In the genomic region with DNA sequence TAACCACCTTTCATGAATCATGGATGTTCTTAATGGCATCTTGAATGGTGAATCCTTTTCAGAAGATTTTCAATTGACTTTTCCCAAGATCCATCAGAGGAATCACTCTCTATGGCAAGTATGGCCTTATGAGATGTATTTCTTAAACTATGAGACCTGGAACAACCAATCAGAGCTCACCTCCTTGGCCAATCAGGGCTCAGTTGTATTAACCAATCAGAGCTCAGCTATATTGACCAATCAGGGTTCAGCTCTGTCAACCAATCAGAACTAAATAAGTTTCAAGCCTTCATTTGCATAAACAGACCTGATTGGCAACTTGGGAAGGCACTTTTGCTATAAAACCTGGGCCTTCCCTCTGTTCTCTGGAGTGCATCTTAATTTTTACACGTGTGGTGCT, we compare ENCODE assay signal across 25 cellular contexts. TPM values are rescaled to one million over a fixed set of nuclear protein-coding genes. Genes with fewer than 3 reads are reported as not detected.
DNase-seq lines count a peak whose midpoint lies in the region; ATAC-seq, FAIRE-seq and TF ChIP-seq lines count a peak whose summit lies in the region.
"Had no signal": no experiment of that assay in that cellular context is flagged by ENCODE, and none has a peak within 500 bp of the region (broad histone marks: within the 10 kb centered on the region; RNA-seq: fewer than 3 reads in every experiment).

No MANE protein-coding gene starts in this region.

- no TSS peak for BruUV-seq in K562 (replicated peaks; lab: Mats Ljungman, UMichigan)

- H3K4me1 ChIP-seq in Karpas-422 (ENCODE audit: low read length) (no peaks in the 10 kb centered on the region), K562 (replicated peaks in 1 of 2; ENCODE audit: control insufficient read depth in 2 of 2, insufficient read depth in 2 of 2, low read length in 2 of 2) (peaks cover 0 to 6% of the 10 kb centered on the region in 2 experiments; a peak in 1 of 5 replicates), uterus (no peaks in the 10 kb centered on the region)
- H3K4me1 ChIP-seq: Caco-2 had no signal

- TF ChIP-seq POLR2A in K562 (conservative IDR thresholded peaks at IDR 0.05) = no peak
- no peak for TF ChIP-seq POLR2A in uterus (IDR thresholded peaks at IDR 0.05)

- no peak overlapping the region for H2AFZ ChIP-seq in Karpas-422 (ENCODE audit: low read length)
- no peak overlapping the region for H2AFZ ChIP-seq in K562 (ENCODE audit: low read depth, low read length)
- H2AFZ ChIP-seq: GM23338 had no signal

- DNase-seq in A172 (ENCODE audit: low spot score) (peak; percentile 22), Karpas-422 (peak; percentile 58), K562 (ENCODE audit: extremely low read depth in 1 of 4, low spot score in 3 of 4) (peak in 3 of 4 experiments; percentile 42 to 68 (median 65)), dedifferentiated amniotic fluid mesenchymal stem cell (ENCODE audit: extremely low spot score) (no peak), uterus (no peak)
- DNase-seq: C1 segment of cervical spinal cord; Caco-2; CD4-positive, alpha-beta memory T cell; DMS 273 treated with DMSO at 0.1 percent for 48 hours; DMS79; EL; GF-D8; H9 had no signal

- H3K4me3 ChIP-seq in Karpas-422 (ENCODE audit: low read length) (no peak overlapping the region), K562 (no peak overlapping the region), uterus (no peak overlapping the region)
- H3K4me3 ChIP-seq: GM23338 had no signal

- no peak for FAIRE-seq in K562 (lab: Jason Lieb, UNC)
- FAIRE-seq: D721Med, GM12891, GM18507, GM19239 had no signal

- POLR2A ChIA-PET in K562 (lab: Yijun Ruan, JAX) = no interaction called here

- CTCF ChIA-PET in K562 (lab: Yijun Ruan, JAX; ENCODE audit: low intra/inter-chr PET ratio) = no interaction called here

- H3K36me3 ChIP-seq in Karpas-422 (ENCODE audit: insufficient read depth, low read length) (no peaks in the 10 kb centered on the region), K562 (ENCODE audit: control insufficient read depth, insufficient read depth, low read length) (no peaks in the 10 kb centered on the region), uterus (no peaks in the 10 kb centered on the region)

- TF ChIP-seq EP300 in K562 (IDR thresholded peaks at IDR 0.05; ENCODE audit: low read length) = no peak

- H3K9me3 ChIP-seq in Karpas-422 (ENCODE audit: low read length) (peaks cover 8% of the 10 kb centered on the region), K562 (replicated peaks; ENCODE audit: control insufficient read depth, insufficient read depth, low read depth, low read length) (no peaks in the 10 kb centered on the region), uterus (no peaks in the 10 kb centered on the region)

- ATAC-seq in K562 (peak; percentile 43; the same call in 1 of the 3 replicates), GM21528 (IDR thresholded peaks at IDR 0.05; ENCODE audit: low FRiP score, unreplicated experiment) (no peak)
- ATAC-seq: GM23338, HCT116 had no signal

- H3K27ac ChIP-seq in Karpas-422 (ENCODE audit: low read length) = no peak overlapping the region
- no peak overlapping the region for H3K27ac ChIP-seq in K562 (ENCODE audit: extremely low read depth, low read depth, low read length)
- H3K27ac ChIP-seq in uterus = no peak overlapping the region
- H3K27ac ChIP-seq: 22Rv1 had no signal

- no peaks in the 10 kb centered on the region for H3K9me1 ChIP-seq in K562 (ENCODE audit: control insufficient read depth, insufficient read depth, low read length)

- H3K27me3 ChIP-seq in Karpas-422 (ENCODE audit: low read length) (no peaks in the 10 kb centered on the region), K562 (ENCODE audit: control insufficient read depth in 2 of 2, insufficient read depth in 2 of 2, low read length in 2 of 2) (no peaks in the 10 kb centered on the region), uterus (no peaks in the 10 kb centered on the region)

- 0% methylated on average over 1 of the region's 1 CpG for WGBS in K562 (ENCODE audit: insufficient coverage, low coverage, missing lambda C conversion rate)

- H3K4me2 ChIP-seq in Karpas-422 (ENCODE audit: low read depth, low read length, poor library complexity, severe bottlenecking) = no peak overlapping the region
- H3K4me2 ChIP-seq in K562 (ENCODE audit: insufficient read depth, low read length) = no peak overlapping the region
- H3K4me2 ChIP-seq: GM23338 had no signal

- no peak for TF ChIP-seq RAD21 in K562 (CRISPR knock-in tag; conservative IDR thresholded peaks at IDR 0.05 in 1 of 2, IDR thresholded peaks at IDR 0.05 in 1 of 2)

- intact Hi-C loops in K562 (cut with micrococcal nuclease) (no loop called here), uterus (cut with DNase I; ENCODE audit: low total_unique reads) (no loop called here)

- H3K79me2 ChIP-seq in Karpas-422 (ENCODE audit: low read length) (no peaks in the 10 kb centered on the region), K562 (ENCODE audit: control insufficient read depth, insufficient read depth, low read length) (no peaks in the 10 kb centered on the region)

- H3K9ac ChIP-seq in Karpas-422 (ENCODE audit: low read length) (no peak overlapping the region), K562 (ENCODE audit: insufficient read depth in 1 of 2, low read depth in 2 of 2, low read length in 2 of 2) (no peak overlapping the region)

- H3K9me2 ChIP-seq in Karpas-422 (replicated peaks; ENCODE audit: insufficient read depth, low read length) = no peaks in the 10 kb centered on the region

- in situ Hi-C loops in K562 (cut with MboI) = no loop called here

- H4K20me1 ChIP-seq in Karpas-422 (ENCODE audit: insufficient read depth, low read depth, low read length) = no peaks in the 10 kb centered on the region
- no peaks in the 10 kb centered on the region for H4K20me1 ChIP-seq in K562 (replicated peaks; ENCODE audit: control insufficient read depth, insufficient read depth, low read length)

- TF ChIP-seq CTCF in K562 (IDR thresholded peaks at IDR 0.05 in 2 of 3, conservative IDR thresholded peaks at IDR 0.05 in 1 of 3; ENCODE audit: insufficient read depth in 2 of 3, low read depth in 1 of 3, low read length in 3 of 3) (no peak), uterus (IDR thresholded peaks at IDR 0.05) (no peak)

TF ChIP-seq in K562, 482 proteins besides CTCF, POLR2A, EP300 and RAD21 (continues in another document):
- TF ChIP-seq CREBBP (IDR thresholded peaks at IDR 0.05; ENCODE audit: low read depth, low read length) (no peak), GABPA (tag; conservative IDR thresholded peaks at IDR 0.05; ENCODE audit: low read depth) (no peak), ZKSCAN1 (IDR thresholded peaks at IDR 0.05; ENCODE audit: low read depth, low read length) (no peak)

RNA-seq across cellular contexts. Expression of gene FAM3B, which starts 13.6 kb away (rescaled TPM):
- not detected in 2 replicates for total RNA-seq in A172 (2014; rRNA removed; shearing (Covaris generic))
- total RNA-seq in Karpas-422 (2014; rRNA removed; shearing (Covaris generic); ENCODE audit: low replicate concordance) = not detected in 2 replicates
- total RNA-seq in K562 (2011; cell fraction: chromatin; rRNA removed; ENCODE audit: low replicate concordance) = not detected in 2 replicates
- total RNA-seq in K562 (2011; cell fraction: nucleolus; rRNA removed) = not detected in 2 replicates
- total RNA-seq in K562 (2011; cell fraction: nucleoplasm; rRNA removed) = not detected in 2 replicates
- total RNA-seq in K562 (2014; rRNA removed) (not detected in 2 replicates), K562 (2014; rRNA removed; fragmentation: Illumina TruSeq; extraction: Trizol) (not detected in 2 replicates), K562 (2015; rRNA removed; fragmentation: Illumina TruSeq; extraction: Trizol) (0.18 and 0.19 TPM in 2 replicates), K562 (2021) (not detected in 2 replicates), uterus (1 to 10 TPM in 1 of 4 donors, not detected in 3; 5.1 TPM)
- polyA plus RNA-seq in K562 (2011; rRNA removed) (not detected in 2 replicates), K562 (2014; fragmentation: Illumina TruSeq; extraction: Trizol) (not detected in 2 replicates), K562 (2014; fragmentation: Nextera tagmentation; extraction: Ambion mirVana) (under 1 TPM; 0.07 to 0.17 TPM), K562 (2014; rRNA removed) (0.04 and 0.24 TPM in 2 replicates)
- not detected in 2 replicates for polyA plus RNA-seq in K562 (2011; cell fraction: cytosol; rRNA removed)
- not detected in 2 replicates for polyA plus RNA-seq in K562 (2011; cell fraction: nucleus; rRNA removed)
- polyA plus RNA-seq in K562 (2012) = 0.20 and 0.28 TPM in 2 replicates
- not detected in 2 replicates for polyA minus RNA-seq in K562 (2011; rRNA and poly(A)+ RNA removed)
- polyA minus RNA-seq in K562 (2011; cell fraction: cytosol; rRNA and poly(A)+ RNA removed) = not detected in 2 replicates
- not detected in 2 replicates for polyA minus RNA-seq in K562 (2011; cell fraction: nucleus; rRNA and poly(A)+ RNA removed)
- total RNA-seq: A673; CD4-positive, alpha-beta memory T cell; G401; H4 had no signal
- polyA plus RNA-seq: BJ; CD4-positive, alpha-beta memory T cell had no signal

RNA-seq across cellular contexts. Expression of gene MX2, which starts 58.9 kb away (rescaled TPM):
- total RNA-seq in A172 (2014; rRNA removed; shearing (Covaris generic)) = 9.7 and 13.2 TPM in 2 replicates
- total RNA-seq in Karpas-422 (2014; rRNA removed; shearing (Covaris generic); ENCODE audit: low replicate concordance) = 27.8 and 31.0 TPM in 2 replicates
- 0.65 TPM in 1 of 2 replicates, not detected in the other for total RNA-seq in K562 (2011; cell fraction: chromatin; rRNA removed; ENCODE audit: low replicate concordance)
- 0.79 TPM in 1 of 2 replicates, not detected in the other for total RNA-seq in K562 (2011; cell fraction: nucleolus; rRNA removed)
- not detected in 2 replicates for total RNA-seq in K562 (2011; cell fraction: nucleoplasm; rRNA removed)
- 0.36 and 1.1 TPM in 2 replicates for total RNA-seq in K562 (2014; rRNA removed)
- total RNA-seq in K562 (2014; rRNA removed; fragmentation: Illumina TruSeq; extraction: Trizol) = 0.26 and 0.73 TPM in 2 replicates
- 0.57 and 0.58 TPM in 2 replicates for total RNA-seq in K562 (2015; rRNA removed; fragmentation: Illumina TruSeq; extraction: Trizol)
- total RNA-seq in K562 (2021) = 0.95 and 1.0 TPM in 2 replicates
- polyA plus RNA-seq in K562 (2011; rRNA removed) = not detected in 2 replicates
- 0.03 TPM in 1 of 2 replicates, not detected in the other for polyA plus RNA-seq in K562 (2011; cell fraction: cytosol; rRNA removed)
- 0.04 TPM in 1 of 2 replicates, not detected in the other for polyA plus RNA-seq in K562 (2011; cell fraction: nucleus; rRNA removed)
- polyA plus RNA-seq in K562 (2012) = 0.56 and 2.1 TPM in 2 replicates
- 0.65 and 0.69 TPM in 2 replicates for polyA plus RNA-seq in K562 (2014; fragmentation: Illumina TruSeq; extraction: Trizol)
- under 1 TPM; 0.10 to 0.18 TPM for polyA plus RNA-seq in K562 (2014; fragmentation: Nextera tagmentation; extraction: Ambion mirVana)
- polyA plus RNA-seq in K562 (2014; rRNA removed) = 0.21 and 0.59 TPM in 2 replicates
- polyA minus RNA-seq in K562 (2011; rRNA and poly(A)+ RNA removed) = not detected in 2 replicates
- not detected in 2 replicates for polyA minus RNA-seq in K562 (2011; cell fraction: cytosol; rRNA and poly(A)+ RNA removed)
- polyA minus RNA-seq in K562 (2011; cell fraction: nucleus; rRNA and poly(A)+ RNA removed) = not detected in 2 replicates
- 10 to 100 TPM in 1 of 4 donors, 1 to 10 TPM in 2, under 1 TPM in 1; 0.29 to 19.0 (median 8.2) TPM for total RNA-seq in uterus
- total RNA-seq: A673, G401 had no signal

Comparison
In these comparisons a context has a peak if more than half of its experiments do, and no peak if none do; other contexts are left out.
1. DNase-seq: peak in A172 (single experiment), Karpas-422 (single experiment) and K562 (3 of 4); none in dedifferentiated amniotic fluid mesenchymal stem cell (single experiment) and uterus (0 of 2).